ENCODE assay signal across 11 cellular contexts in the genomic region with DNA sequence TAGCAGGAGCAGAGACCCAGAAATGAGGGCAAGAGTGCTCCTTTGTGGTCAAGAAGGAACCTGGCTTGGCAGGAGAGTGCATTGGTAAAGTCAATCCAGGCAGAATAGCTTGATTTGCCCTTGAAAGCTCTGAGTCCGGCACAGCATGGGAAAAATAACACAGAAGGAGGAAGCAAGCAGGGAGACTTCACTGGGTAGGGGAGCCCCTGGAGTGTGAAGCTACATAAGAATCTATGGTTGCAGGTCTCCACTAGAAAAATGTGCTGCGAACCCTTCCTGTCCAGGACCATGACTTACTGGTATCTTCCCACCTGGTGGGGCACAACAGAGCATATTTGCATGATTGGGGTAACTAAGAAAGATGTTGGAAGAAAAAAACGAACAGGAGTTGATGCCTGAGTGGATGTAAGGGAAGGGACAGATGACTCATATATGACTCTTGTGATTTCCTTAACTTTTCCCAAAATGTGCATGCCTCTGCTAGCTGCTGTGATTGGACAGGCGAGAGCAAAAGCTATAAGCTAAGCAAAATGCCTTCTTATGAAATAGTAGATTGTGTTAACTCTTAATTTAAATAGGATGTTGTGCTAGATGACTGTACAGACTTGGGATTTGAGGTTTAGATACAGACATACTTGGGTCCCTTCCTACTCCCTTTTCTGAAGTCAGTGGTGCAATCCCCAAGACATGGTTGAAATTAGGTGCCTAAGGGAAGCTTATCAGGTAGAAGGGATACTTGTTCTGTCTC. TPM values are rescaled to one million over a fixed set of nuclear protein-coding genes. Genes with fewer than 3 reads are reported as not detected.
DNase-seq lines count a peak whose midpoint lies in the region; ATAC-seq and TF ChIP-seq lines count a peak whose summit lies in the region.
"Had no signal": no experiment of that assay in that cellular context is flagged by ENCODE, and none has a peak within 500 bp of the region (broad histone marks: within the 10 kb centered on the region; RNA-seq: fewer than 3 reads in every experiment).

No MANE protein-coding gene starts in this region.

- no peak overlapping the region for H3K9ac ChIP-seq in smooth muscle cell (ENCODE audit: low read depth)

- H3K4me2 ChIP-seq in smooth muscle cell: peak overlapping the region; percentile 66

- H3K79me2 ChIP-seq in smooth muscle cell (ENCODE audit: low read depth): peaks cover 42% of the 10 kb centered on the region

- no peaks in the 10 kb centered on the region for H3K27me3 Mint-ChIP-seq in activated B cell treated with CpG ODN at 0.5 μM for 24 hours

- DNase-seq in GM04503 (ENCODE audit: low read depth) (peak; percentile 24), activated B cell treated with CpG ODN at 0.5 μM for 24 hours (no peak), fibroblast of villous mesenchyme (ENCODE audit: low read depth) (peak; percentile 75), smooth muscle cell (lab: John Stamatoyannopoulos, UW; ENCODE audit: unreplicated experiment) (no peak), HT-29 (ENCODE audit: low spot score) (no peak)
- DNase-seq: activated naive CD4-positive, alpha-beta T cell treated with anti-CD3 and anti-CD28 coated beads, Interleukin-2, amount 10 ng/mL, durations not matched to agents 7 days and 5 days; DND-41; glutamatergic neuron had no signal

- 44% methylated on average over 4 of the region's 4 CpGs for WGBS in smooth muscle cell (ENCODE audit: low lambda C conversion rate)

- H3K4me3 Mint-ChIP-seq in activated B cell treated with CpG ODN at 0.5 μM for 24 hours: no peak overlapping the region
- H3K4me3 Mint-ChIP-seq: activated naive CD4-positive, alpha-beta T cell treated with anti-CD3 and anti-CD28 coated beads, Interleukin-2, amount 10 ng/mL, durations not matched to agents 7 days and 5 days had no signal

- CTCF ChIA-PET in activated B cell treated with CpG ODN at 0.5 μM for 24 hours (lab: Charles Lee): no interaction called here

- H3F3A ChIP-seq in smooth muscle cell (ENCODE audit: low read depth): no peaks in the 10 kb centered on the region

- no peaks in the 10 kb centered on the region for H3K4me1 ChIP-seq in smooth muscle cell (ENCODE audit: low read depth)

- POLR2A ChIA-PET in activated B cell treated with CpG ODN at 0.5 μM for 24 hours (lab: Charles Lee): interaction anchor here (0.6 to 1.7 kb wide), 2 partner anchors 22 to 206 kb away, joined by 3 to 6 read pairs; no protein-coding TSS in a partner anchor

- no peaks in the 10 kb centered on the region for H3K36me3 ChIP-seq in smooth muscle cell (ENCODE audit: low read depth)

- peak overlapping the region; percentile 84 for H3K27ac ChIP-seq in smooth muscle cell (ENCODE audit: low read depth)

- no peaks in the 10 kb centered on the region for H3K9me3 Mint-ChIP-seq in activated B cell treated with CpG ODN at 0.5 μM for 24 hours
- H3K9me3 Mint-ChIP-seq: activated naive CD4-positive, alpha-beta T cell treated with anti-CD3 and anti-CD28 coated beads, Interleukin-2, amount 10 ng/mL, durations not matched to agents 7 days and 5 days had no signal

- peaks cover 6% of the 10 kb centered on the region for H3K9me3 ChIP-seq in smooth muscle cell (replicated peaks; ENCODE audit: low read depth)

- peaks cover 52% of the 10 kb centered on the region for H3K4me1 Mint-ChIP-seq in activated B cell treated with CpG ODN at 0.5 μM for 24 hours

- H3K27ac Mint-ChIP-seq in activated B cell treated with CpG ODN at 0.5 μM for 24 hours: peak overlapping the region; percentile 74
- H3K27ac Mint-ChIP-seq: activated naive CD4-positive, alpha-beta T cell treated with anti-CD3 and anti-CD28 coated beads, Interleukin-2, amount 10 ng/mL, durations not matched to agents 7 days and 5 days had no signal

- no peak for ATAC-seq in activated B cell treated with CpG ODN at 0.5 μM for 24 hours (ENCODE audit: low read depth)
- no peak for ATAC-seq in GM21576 (IDR thresholded peaks at IDR 0.05; ENCODE audit: unreplicated experiment)
- no peak for ATAC-seq in HG03039 (IDR thresholded peaks at IDR 0.05; ENCODE audit: unreplicated experiment)
- no peak for ATAC-seq in GM19455 (IDR thresholded peaks at IDR 0.05; ENCODE audit: unreplicated experiment)

- H4K20me1 ChIP-seq in smooth muscle cell (ENCODE audit: low read depth): peaks cover 2% of the 10 kb centered on the region

- intact Hi-C loops in activated B cell treated with CpG ODN at 0.5 μM for 24 hours (cut with micrococcal nuclease): no loop called here

- no peaks in the 10 kb centered on the region for H3K36me3 Mint-ChIP-seq in activated B cell treated with CpG ODN at 0.5 μM for 24 hours (ENCODE audit: low read depth)
- H3K36me3 Mint-ChIP-seq: activated naive CD4-positive, alpha-beta T cell treated with anti-CD3 and anti-CD28 coated beads, Interleukin-2, amount 10 ng/mL, durations not matched to agents 7 days and 5 days had no signal

- H3K4me3 ChIP-seq in fibroblast of villous mesenchyme (ENCODE audit: low read depth, low read length): no peak overlapping the region
- H3K4me3 ChIP-seq in smooth muscle cell: no peak overlapping the region

- no peak overlapping the region for H2AFZ ChIP-seq in smooth muscle cell (ENCODE audit: low read depth)

- no peak for TF ChIP-seq CTCF in activated B cell treated with CpG ODN at 0.5 μM for 24 hours (IDR thresholded peaks at IDR 0.05)
- no peak for TF ChIP-seq CTCF in fibroblast of villous mesenchyme (IDR thresholded peaks at IDR 0.05; ENCODE audit: insufficient read depth, low read depth, low read length)
- TF ChIP-seq CTCF in smooth muscle cell (IDR thresholded peaks at IDR 0.05; ENCODE audit: borderline replicate concordance, insufficient read depth, poor library complexity, severe bottlenecking): no peak

- H3K27me3 ChIP-seq in smooth muscle cell (ENCODE audit: low read depth): no peaks in the 10 kb centered on the region

RNA-seq across cellular contexts. Expression of a gene that starts 3.3 kb away (rescaled TPM):
- total RNA-seq in activated B cell treated with CpG ODN at 0.5 μM for 24 hours: 13.9 and 15.0 TPM in 2 replicates
- total RNA-seq in fibroblast of villous mesenchyme: 51.5 and 61.3 TPM in 2 replicates
- total RNA-seq in smooth muscle cell: 85.9 and 97.2 TPM in 2 replicates
- 50.5 and 67.0 TPM in 2 replicates for polyA plus RNA-seq in smooth muscle cell
- total RNA-seq in HT-29 (2014; rRNA removed; shearing (Covaris generic)): 22.7 and 25.7 TPM in 2 replicates

Comparison
In these comparisons a context has a peak if more than half of its experiments do, and no peak if none do; other contexts are left out.
1. DNase-seq: peak in GM04503 (single experiment) and fibroblast of villous mesenchyme (single experiment); none in activated B cell treated with CpG ODN at 0.5 μM for 24 hours (single experiment), smooth muscle cell (single experiment) and HT-29 (single experiment).